In genomic region chr2:159169187-159169586, GRCh38 we compare ENCODE assay signal across 1 cellular context.
TF ChIP-seq lines count a peak whose summit lies in the region.

No MANE protein-coding gene starts in this region.

TF ChIP-seq in GM12878, 131 proteins besides CTCF, POLR2A, EP300 and RAD21 (continued from another document):
- no peak for TF ChIP-seq BCL3 (IDR thresholded peaks at IDR 0.05; ENCODE audit: borderline replicate concordance, insufficient read depth, low read depth, low read length, poor library complexity, severe bottlenecking)
